15 cellular contexts compared by ENCODE assay signal in genomic region chr17:32835291-32835761, GRCh38. TPM values are rescaled to one million over a fixed set of nuclear protein-coding genes. Genes with fewer than 3 reads are reported as not detected.
A peak's percentile ranks its signal among the peaks of the same experiment; 100 is the strongest.
DNase-seq lines count a peak whose midpoint lies in the region; ATAC-seq and TF ChIP-seq lines count a peak whose summit lies in the region.
"Had no signal": no experiment of that assay in that cellular context is flagged by ENCODE, and none has a peak within 500 bp of the region (broad histone marks: within the 10 kb centered on the region; RNA-seq: fewer than 3 reads in every experiment).

No MANE protein-coding gene starts in this region.

- no peak overlapping the region for H3K27ac ChIP-seq in effector memory CD4-positive, alpha-beta T cell (ENCODE audit: insufficient read depth, low read length, poor library complexity, severe bottlenecking)
- H3K27ac ChIP-seq: BLaER1 treated with 17β-estradiol and CSF1 and Interleukin-3, amounts not matched to agents 10 nM and 100 nM; dorsolateral prefrontal cortex; gastrocnemius medialis had no signal

- H3K4me1 ChIP-seq in effector memory CD4-positive, alpha-beta T cell (ENCODE audit: control insufficient read depth, insufficient read depth, low read length, poor library complexity, severe bottlenecking), result no peaks in the 10 kb centered on the region
- H3K4me1 ChIP-seq: BLaER1 treated with 17β-estradiol and CSF1 and Interleukin-3, amounts not matched to agents 10 nM and 100 nM; gastrocnemius medialis had no signal

- peaks cover 1% of the 10 kb centered on the region for H3K4me1 Mint-ChIP-seq in activated CD4-positive, alpha-beta memory T cell treated with anti-CD3 and anti-CD28 coated beads, Interleukin-2, amount 10 ng/mL, durations not matched to agents 7 days and 5 days
- H3K4me1 Mint-ChIP-seq in nephron progenitor cell, result peaks cover 25% of the 10 kb centered on the region
- H3K4me1 Mint-ChIP-seq: neural crest cell had no signal

- ATAC-seq in GM18511 (IDR thresholded peaks at IDR 0.05; ENCODE audit: unreplicated experiment), result peak; percentile 72
- ATAC-seq in GM21423 (IDR thresholded peaks at IDR 0.05; ENCODE audit: unreplicated experiment), result peak; percentile 67
- peak; percentile 75 for ATAC-seq in HG03025 (IDR thresholded peaks at IDR 0.05; ENCODE audit: low FRiP score, unreplicated experiment)
- ATAC-seq: gastrocnemius medialis had no signal

- no peak overlapping the region for H3K4me3 ChIP-seq in effector memory CD4-positive, alpha-beta T cell (ENCODE audit: insufficient read depth, low read depth, low read length, poor library complexity, severe bottlenecking)
- H3K4me3 ChIP-seq: BLaER1 treated with 17β-estradiol and CSF1 and Interleukin-3, amounts not matched to agents 10 nM and 100 nM; dorsolateral prefrontal cortex; gastrocnemius medialis had no signal

- no peak for TF ChIP-seq CTCF in nephron progenitor cell (IDR thresholded peaks at IDR 0.05)

- POLR2A ChIA-PET in activated CD4-positive, alpha-beta memory T cell treated with anti-CD3 and anti-CD28 coated beads, Interleukin-2, amount 10 ng/mL, durations not matched to agents 7 days and 5 days (lab: Charles Lee), result no interaction called here

- H3K36me3 ChIP-seq in effector memory CD4-positive, alpha-beta T cell (ENCODE audit: control insufficient read depth, insufficient read depth, low read length), result no peaks in the 10 kb centered on the region
- H3K36me3 ChIP-seq: BLaER1 treated with 17β-estradiol and CSF1 and Interleukin-3, amounts not matched to agents 10 nM and 100 nM; gastrocnemius medialis had no signal

- H3K27me3 ChIP-seq in effector memory CD4-positive, alpha-beta T cell (replicated peaks; ENCODE audit: control insufficient read depth, insufficient read depth, low read length, poor library complexity, severe bottlenecking), result no peaks in the 10 kb centered on the region
- H3K27me3 ChIP-seq: BLaER1 treated with 17β-estradiol and CSF1 and Interleukin-3, amounts not matched to agents 10 nM and 100 nM; dorsolateral prefrontal cortex; gastrocnemius medialis had no signal

- no peaks in the 10 kb centered on the region for H3K9me3 Mint-ChIP-seq in activated CD4-positive, alpha-beta memory T cell treated with anti-CD3 and anti-CD28 coated beads, Interleukin-2, amount 10 ng/mL, durations not matched to agents 7 days and 5 days
- no peaks in the 10 kb centered on the region for H3K9me3 Mint-ChIP-seq in nephron progenitor cell

- H3K4me3 Mint-ChIP-seq in activated CD4-positive, alpha-beta memory T cell treated with anti-CD3 and anti-CD28 coated beads, Interleukin-2, amount 10 ng/mL, durations not matched to agents 7 days and 5 days, result no peak overlapping the region
- H3K4me3 Mint-ChIP-seq in nephron progenitor cell, result no peak overlapping the region
- H3K4me3 Mint-ChIP-seq: neural crest cell had no signal

- no peaks in the 10 kb centered on the region for H3K9me3 ChIP-seq in effector memory CD4-positive, alpha-beta T cell (ENCODE audit: control insufficient read depth, low read length)
- H3K9me3 ChIP-seq: gastrocnemius medialis had no signal

- H3K27ac Mint-ChIP-seq in activated CD4-positive, alpha-beta memory T cell treated with anti-CD3 and anti-CD28 coated beads, Interleukin-2, amount 10 ng/mL, durations not matched to agents 7 days and 5 days, result no peak overlapping the region
- H3K27ac Mint-ChIP-seq in nephron progenitor cell, result no peak overlapping the region

- CTCF ChIA-PET in activated CD4-positive, alpha-beta memory T cell treated with anti-CD3 and anti-CD28 coated beads, Interleukin-2, amount 10 ng/mL, durations not matched to agents 7 days and 5 days (lab: Charles Lee), result interaction anchor here (0.6 to 1.3 kb wide), 3 partner anchors 17 to 582 kb away, joined by 3 to 7 read pairs (median 3); partner anchors contain the start of gene MYO1D

- DNase-seq in OCI-M1 (lab: John Stamatoyannopoulos, UW) (peak; percentile 16), DMS 273 treated with DMSO at 0.1 percent for 48 hours (lab: John Stamatoyannopoulos, UW) (no peak), nephron progenitor cell (no peak)
- DNase-seq in effector memory CD4-positive, alpha-beta T cell, result no peak
- DNase-seq in activated CD4-positive, alpha-beta memory T cell treated with anti-CD3 and anti-CD28 coated beads, Interleukin-2, amount 10 ng/mL, durations not matched to agents 7 days and 5 days, result no peak
- DNase-seq: activated CD8-positive, alpha-beta memory T cell treated with anti-CD3 and anti-CD28 coated beads, Interleukin-2, amount 50 U/mL, for 48 hours; dorsolateral prefrontal cortex; gastrocnemius medialis; GDM1; Karpas-422 had no signal

- H3K36me3 Mint-ChIP-seq in activated CD4-positive, alpha-beta memory T cell treated with anti-CD3 and anti-CD28 coated beads, Interleukin-2, amount 10 ng/mL, durations not matched to agents 7 days and 5 days (ENCODE audit: low read depth), result no peaks in the 10 kb centered on the region
- no peaks in the 10 kb centered on the region for H3K36me3 Mint-ChIP-seq in nephron progenitor cell (ENCODE audit: low read depth)

- peaks cover 2% of the 10 kb centered on the region for H3K27me3 Mint-ChIP-seq in activated CD4-positive, alpha-beta memory T cell treated with anti-CD3 and anti-CD28 coated beads, Interleukin-2, amount 10 ng/mL, durations not matched to agents 7 days and 5 days
- H3K27me3 Mint-ChIP-seq in nephron progenitor cell (ENCODE audit: low read depth, poor library complexity), result no peaks in the 10 kb centered on the region

RNA-seq across cellular contexts. Expression of gene MYO1D, which starts 41.6 kb away (rescaled TPM):
- total RNA-seq in activated CD4-positive, alpha-beta memory T cell treated with anti-CD3 and anti-CD28 coated beads, Interleukin-2, amount 10 ng/mL, durations not matched to agents 7 days and 5 days, result 10 to 100 TPM in 1 of 2 experiments, 1 to 10 TPM in 1; 8.3 to 11.1 TPM
